Comparison of ENCODE assay signal across 8 cellular contexts in the genomic region with DNA sequence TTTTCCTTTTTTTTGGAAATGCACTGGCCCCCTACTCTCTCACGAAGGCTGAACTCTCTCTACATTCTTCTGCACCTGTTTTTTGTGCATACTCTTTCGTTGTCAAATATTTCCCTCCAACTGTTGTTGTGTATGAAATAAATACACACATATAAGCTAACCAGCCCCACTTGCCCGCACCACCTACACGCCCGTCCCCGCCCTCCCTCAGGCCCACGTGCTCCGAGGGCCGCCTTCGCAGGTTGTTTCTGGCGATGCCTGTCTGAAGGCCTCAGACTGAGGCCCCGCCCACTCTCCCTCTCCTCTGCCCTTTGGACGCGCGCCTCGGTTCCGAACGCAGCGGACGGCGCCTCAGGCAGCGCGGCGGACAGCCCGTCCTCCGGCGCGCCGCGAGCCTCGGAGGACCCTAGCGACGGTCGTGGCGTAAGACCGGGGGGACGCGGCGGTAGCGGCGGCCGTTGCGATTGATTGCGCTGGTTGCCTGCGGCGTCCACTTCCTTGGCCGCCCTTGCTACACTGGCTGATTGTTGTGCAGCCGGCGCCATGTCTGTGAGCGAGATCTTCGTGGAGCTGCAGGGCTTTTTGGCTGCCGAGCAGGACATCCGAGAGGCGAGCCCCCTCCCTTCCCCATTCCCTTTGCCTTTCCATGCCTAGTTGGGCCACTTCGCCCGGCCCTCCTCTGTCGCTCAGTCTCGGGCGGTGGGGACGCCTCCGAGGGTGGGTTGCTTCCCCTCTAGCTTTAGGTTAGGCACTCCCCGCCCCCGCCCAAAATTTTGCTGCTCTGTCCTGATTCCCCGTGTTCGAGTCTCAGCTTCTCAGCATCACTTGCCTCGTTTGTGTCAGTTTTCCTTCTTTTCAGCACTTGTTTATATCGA. TPM values are rescaled to one million over a fixed set of nuclear protein-coding genes. Genes with fewer than 3 reads are reported as not detected.
DNase-seq lines count a peak whose midpoint lies in the region; ATAC-seq, FAIRE-seq and TF ChIP-seq lines count a peak whose summit lies in the region.

Gene TSN (plus strand): TSS at position 415 of the 875 bp plus-strand sequence. CDS start 129 bp downstream, at position 544.

- no peaks in the 10 kb centered on the region for H3K27me3 ChIP-seq in DOHH2 (ENCODE audit: control insufficient read depth, low read length)
- no peaks in the 10 kb centered on the region for H3K27me3 ChIP-seq in GM23248 (replicated peaks; ENCODE audit: insufficient read depth)
- no peaks in the 10 kb centered on the region for H3K27me3 ChIP-seq in Karpas-422 (ENCODE audit: low read length)
- no peaks in the 10 kb centered on the region for H3K27me3 ChIP-seq in esophagus muscularis mucosa
- H3K27me3 ChIP-seq in muscle layer of duodenum (ENCODE audit: low read depth, low read length), result no peaks in the 10 kb centered on the region

- intact Hi-C loops in esophagus muscularis mucosa (cut with DNase I), result no loop called here

- H3K4me3 ChIP-seq in DOHH2 (ENCODE audit: low read length) (peak within 1 kb of the TSS; percentile 98), GM23248 (peak within 1 kb of the TSS; percentile 94), Karpas-422 (ENCODE audit: low read length) (peak within 1 kb of the TSS; percentile 99), esophagus muscularis mucosa (peak within 1 kb of the TSS; percentile 82 to 86 (median 86)), muscle layer of duodenum (ENCODE audit: low read depth in 1 of 2, low read length in 2 of 2) (peak within 1 kb of the TSS; percentile 99)

- no peak for TF ChIP-seq POLR2A in esophagus muscularis mucosa (IDR thresholded peaks at IDR 0.05; ENCODE audit: low read depth)

- H2AFZ ChIP-seq in GM23248, result peak within 1 kb of the TSS; percentile 92
- H2AFZ ChIP-seq in Karpas-422 (ENCODE audit: low read length), result peak within 1 kb of the TSS; percentile 81

- H3K4me1 ChIP-seq in DOHH2 (ENCODE audit: control insufficient read depth, low read length), result peaks cover 25% of the 10 kb centered on the region
- H3K4me1 ChIP-seq in GM23248 (ENCODE audit: insufficient read depth), result peaks cover 15% of the 10 kb centered on the region
- H3K4me1 ChIP-seq in Karpas-422 (ENCODE audit: low read length), result peaks cover 29% of the 10 kb centered on the region
- H3K4me1 ChIP-seq in esophagus muscularis mucosa, result peaks cover 26 to 32% (median 30%) of the 10 kb centered on the region in 4 donors
- peaks cover 6 to 27% of the 10 kb centered on the region in 2 donors for H3K4me1 ChIP-seq in muscle layer of duodenum (ENCODE audit: control insufficient read depth in 1 of 2, insufficient read depth in 2 of 2, low read length in 2 of 2)

- peak; percentile 100 for DNase-seq in GM23248
- peak; percentile 99 for DNase-seq in Karpas-422
- DNase-seq in RCC 7860 (ENCODE audit: low spot score), result peak; percentile 92
- peak; percentile 98 to 99 for DNase-seq in activated T-cell treated with anti-CD3 and anti-CD28 coated beads, Interleukin-2, amount 50 U/mL, for 72 hours
- DNase-seq in esophagus muscularis mucosa (ENCODE audit: extremely low spot score), result peak; percentile 98
- DNase-seq in stimulated activated CD8-positive, alpha-beta memory T cell treated with anti-CD3 and anti-CD28 coated beads, Interleukin-7, amount 100 ng/mL, for 24 hours (ENCODE audit: low read depth), result peak; percentile 92

- H3K9me2 ChIP-seq in DOHH2 (replicated peaks; ENCODE audit: control insufficient read depth, low read length) (no peaks in the 10 kb centered on the region), GM23248 (ENCODE audit: insufficient read depth) (no peaks in the 10 kb centered on the region), Karpas-422 (replicated peaks; ENCODE audit: insufficient read depth, low read length) (no peaks in the 10 kb centered on the region)

- peak; percentile 8 for FAIRE-seq in RCC 7860 (lab: Jason Lieb, UNC)

- H3K27me3 Mint-ChIP-seq in activated T-cell treated with anti-CD3 and anti-CD28 coated beads, Interleukin-2, amount 50 U/mL, for 72 hours (ENCODE audit: low read depth), result no peaks in the 10 kb centered on the region

- H3K9me3 ChIP-seq in DOHH2 (ENCODE audit: control insufficient read depth, insufficient read depth, low read length) (no peaks in the 10 kb centered on the region), GM23248 (ENCODE audit: low read depth) (no peaks in the 10 kb centered on the region), Karpas-422 (ENCODE audit: low read length) (no peaks in the 10 kb centered on the region), esophagus muscularis mucosa (no peaks in the 10 kb centered on the region), muscle layer of duodenum (ENCODE audit: control insufficient read depth in 1 of 2, low read length in 2 of 2) (no peaks in the 10 kb centered on the region)

- no peaks in the 10 kb centered on the region for H3K9me3 Mint-ChIP-seq in activated T-cell treated with anti-CD3 and anti-CD28 coated beads, Interleukin-2, amount 50 U/mL, for 72 hours

- ATAC-seq in activated T-cell treated with anti-CD3 and anti-CD28 coated beads, Interleukin-2, amount 50 U/mL, for 72 hours (replicated peaks in 1 of 2), result peak; percentile 98 to 99

- TF ChIP-seq CTCF in DOHH2 (IDR thresholded peaks at IDR 0.05; ENCODE audit: low read depth, low read length, poor library complexity, severe bottlenecking) (no peak), esophagus muscularis mucosa (IDR thresholded peaks at IDR 0.05) (peak in 2 of 3 experiments; percentile 15 to 41)

- H3K27ac ChIP-seq in DOHH2 (ENCODE audit: low read depth, low read length) (peak within 1 kb of the TSS; percentile 40), GM23248 (peak within 1 kb of the TSS; percentile 70), Karpas-422 (ENCODE audit: low read length) (peak within 1 kb of the TSS; percentile 52), esophagus muscularis mucosa (replicated peaks in 1 of 4) (peak within 1 kb of the TSS; percentile 71 to 85 (median 78)), muscle layer of duodenum (ENCODE audit: low read length) (peak within 1 kb of the TSS; percentile 82)

- H4K20me1 ChIP-seq in DOHH2 (ENCODE audit: control insufficient read depth, insufficient read depth, low read depth, low read length) (no peaks in the 10 kb centered on the region), GM23248 (ENCODE audit: insufficient read depth) (0 out of 2 replicates have a peak, but pooled peaks cover 5% of the 10 kb centered on the region), Karpas-422 (ENCODE audit: insufficient read depth, low read depth, low read length) (no peaks in the 10 kb centered on the region)

- WGBS in GM23248 (ENCODE audit: low coverage in 1 of 2, low lambda C conversion rate in 2 of 2, missing lambda C conversion rate in 2 of 2), 2 experiments, result 0 to 1% methylated on average over 53 to 67 of the region's 67 CpGs
- WGBS in esophagus muscularis mucosa, result 0% methylated on average over 49 of the region's 67 CpGs

- peak within 1 kb of the TSS; percentile 83 to 87 for H3K4me3 Mint-ChIP-seq in activated T-cell treated with anti-CD3 and anti-CD28 coated beads, Interleukin-2, amount 50 U/mL, for 72 hours

- peaks cover 36% of the 10 kb centered on the region for H3K4me1 Mint-ChIP-seq in activated T-cell treated with anti-CD3 and anti-CD28 coated beads, Interleukin-2, amount 50 U/mL, for 72 hours (ENCODE audit: low read depth)

- peaks cover 5 to 9% of the 10 kb centered on the region in 2 donors for H3K36me3 Mint-ChIP-seq in activated T-cell treated with anti-CD3 and anti-CD28 coated beads, Interleukin-2, amount 50 U/mL, for 72 hours (ENCODE audit: insufficient read depth in 2 of 2)

- in situ Hi-C loops in GM23248 (cut with MboI), result no loop called here

- TF ChIP-seq EP300 in esophagus muscularis mucosa (IDR thresholded peaks at IDR 0.05), result no peak

- H3F3A ChIP-seq in DOHH2 (ENCODE audit: control insufficient read depth, insufficient read depth), result 0 out of 2 replicates have a peak, but pooled peaks cover 6% of the 10 kb centered on the region
- H3F3A ChIP-seq in GM23248 (ENCODE audit: insufficient read depth), result no peaks in the 10 kb centered on the region; the same call in 1 of the 2 replicates

- peak within 1 kb of the TSS; percentile 94 for H3K4me2 ChIP-seq in DOHH2 (ENCODE audit: low read length)
- H3K4me2 ChIP-seq in GM23248 (ENCODE audit: unreplicated experiment), result peak within 1 kb of the TSS; percentile 89
- peak within 1 kb of the TSS; percentile 96 for H3K4me2 ChIP-seq in Karpas-422 (ENCODE audit: low read depth, low read length, poor library complexity, severe bottlenecking)

- H3K36me3 ChIP-seq in DOHH2 (ENCODE audit: control insufficient read depth, low read length) (peaks cover 39% of the 10 kb centered on the region), GM23248 (ENCODE audit: low read depth) (peaks cover 12% of the 10 kb centered on the region), Karpas-422 (ENCODE audit: insufficient read depth, low read length) (peaks cover 17% of the 10 kb centered on the region; the same call in 1 of the 2 replicates), esophagus muscularis mucosa (peaks cover 6 to 31% (median 12%) of the 10 kb centered on the region in 4 donors), muscle layer of duodenum (ENCODE audit: control insufficient read depth in 1 of 2, insufficient read depth in 2 of 2, low read length in 2 of 2) (peaks cover 4 to 17% of the 10 kb centered on the region in 2 donors)

- H3K9ac ChIP-seq in GM23248 (peak within 1 kb of the TSS; percentile 93), Karpas-422 (ENCODE audit: low read length) (peak within 1 kb of the TSS; percentile 96)

- H3K27ac Mint-ChIP-seq in activated T-cell treated with anti-CD3 and anti-CD28 coated beads, Interleukin-2, amount 50 U/mL, for 72 hours, result peak within 1 kb of the TSS; percentile 84

- H3K79me2 ChIP-seq in DOHH2 (ENCODE audit: control insufficient read depth, low read length), result peaks cover 63% of the 10 kb centered on the region
- peaks cover 54% of the 10 kb centered on the region for H3K79me2 ChIP-seq in GM23248 (ENCODE audit: insufficient read depth)
- H3K79me2 ChIP-seq in Karpas-422 (ENCODE audit: low read length), result peaks cover 53% of the 10 kb centered on the region

RNA-seq across cellular contexts. Expression of gene TSN, which starts in this region (rescaled TPM):
- total RNA-seq in GM23248 (2014; rRNA removed; shearing (Covaris generic)), result 65.7 and 79.0 TPM in 2 replicates
- polyA plus RNA-seq in GM23248 (2016; fragmentation: Nextera tagmentation; extraction: Ambion mirVana), result 74.6 and 78.9 TPM in 2 replicates
- total RNA-seq in Karpas-422 (2014; rRNA removed; shearing (Covaris generic); ENCODE audit: low replicate concordance), result 43.6 and 45.4 TPM in 2 replicates
- 10 to 100 TPM; 67.6 to 82.1 TPM for total RNA-seq in activated T-cell treated with anti-CD3 and anti-CD28 coated beads, Interleukin-2, amount 50 U/mL, for 72 hours
- 10 to 100 TPM; 24.5 to 33.6 (median 26.3) TPM for total RNA-seq in esophagus muscularis mucosa

Comparison
In these comparisons a context has a peak if more than half of its experiments do, and no peak if none do; other contexts are left out.
1. Peak in every context shown above with its lines: DNase-seq, ATAC-seq, H3K4me3 ChIP-seq and H3K27ac ChIP-seq.